In genomic region chr11:31106963-31107576, GRCh38 we compare ENCODE assay signal across 9 cellular contexts.
DNase-seq lines count a peak whose midpoint lies in the region; ATAC-seq and TF ChIP-seq lines count a peak whose summit lies in the region.
"Had no signal": no experiment of that assay in that cellular context is flagged by ENCODE, and none has a peak within 500 bp of the region (broad histone marks: within the 10 kb centered on the region; RNA-seq: fewer than 3 reads in every experiment).

No MANE protein-coding gene starts in this region.

- DNase-seq in Daoy (ENCODE audit: low read depth) (peak; percentile 11), HuH-7.5 (ENCODE audit: low spot score) (peak; percentile 35), OCI-M1 (lab: John Stamatoyannopoulos, UW) (peak; percentile 91), left cardiac atrium (peak; percentile 50), retinal pigment epithelial cell (ENCODE audit: low read depth) (peak; percentile 7)
- peak; percentile 75 for DNase-seq in activated naive CD4-positive, alpha-beta T cell treated with anti-CD3 and anti-CD28 coated beads for 36 hours

- no peak overlapping the region for H3K4me3 ChIP-seq in retinal pigment epithelial cell (ENCODE audit: low read length)

- ATAC-seq in GM21381 (IDR thresholded peaks at IDR 0.05; ENCODE audit: unreplicated experiment) (peak; percentile 86), left cardiac atrium (peak in 1 of 2 donors; percentile 39), HG03175 (IDR thresholded peaks at IDR 0.05; ENCODE audit: unreplicated experiment) (no peak)

- no peaks in the 10 kb centered on the region for H3K9me3 Mint-ChIP-seq in activated naive CD4-positive, alpha-beta T cell treated with anti-CD3 and anti-CD28 coated beads for 36 hours
- H3K9me3 Mint-ChIP-seq: central memory CD8-positive, alpha-beta T cell had no signal

- H3K36me3 Mint-ChIP-seq in activated naive CD4-positive, alpha-beta T cell treated with anti-CD3 and anti-CD28 coated beads for 36 hours (ENCODE audit: low read depth): no peaks in the 10 kb centered on the region

- H3K27ac Mint-ChIP-seq in activated naive CD4-positive, alpha-beta T cell treated with anti-CD3 and anti-CD28 coated beads for 36 hours: no peak overlapping the region

- intact Hi-C loops in activated naive CD4-positive, alpha-beta T cell treated with anti-CD3 and anti-CD28 coated beads for 36 hours (cut with micrococcal nuclease): loop anchor here (1.0 to 10.0 kb wide), 7 partner anchors 126 to 1190 kb away; no protein-coding TSS in a partner anchor
- intact Hi-C loops in left cardiac atrium (cut with DNase I): loop anchor here in 1 of 2 donors (5.0 kb wide), 1 partner anchor 1065 kb away; no protein-coding TSS in a partner anchor

- H3K27me3 Mint-ChIP-seq in activated naive CD4-positive, alpha-beta T cell treated with anti-CD3 and anti-CD28 coated beads for 36 hours (ENCODE audit: low read depth): peaks cover 2% of the 10 kb centered on the region
- H3K27me3 Mint-ChIP-seq: central memory CD8-positive, alpha-beta T cell had no signal

- H3K4me3 Mint-ChIP-seq in activated naive CD4-positive, alpha-beta T cell treated with anti-CD3 and anti-CD28 coated beads for 36 hours: no peak overlapping the region
- H3K4me3 Mint-ChIP-seq: central memory CD8-positive, alpha-beta T cell had no signal

- peak; percentile 82 for TF ChIP-seq CTCF in retinal pigment epithelial cell (conservative IDR thresholded peaks at IDR 0.05; ENCODE audit: low read depth, low read length)

- no peaks in the 10 kb centered on the region for H3K4me1 Mint-ChIP-seq in activated naive CD4-positive, alpha-beta T cell treated with anti-CD3 and anti-CD28 coated beads for 36 hours (ENCODE audit: low read depth)
- H3K4me1 Mint-ChIP-seq: central memory CD8-positive, alpha-beta T cell had no signal

- CTCF ChIA-PET in activated naive CD4-positive, alpha-beta T cell treated with anti-CD3 and anti-CD28 coated beads for 36 hours (lab: Charles Lee): interaction anchor here (0.5 to 1.9 kb wide), 15 partner anchors 10 to 1859 kb away, joined by 3 to 14 read pairs (median 3); no protein-coding TSS in a partner anchor

Comparison
In these comparisons a context has a peak if more than half of its experiments do, and no peak if none do; other contexts are left out.
1. DNase-seq: peak in every context shown above with its lines; median percentile 91 in OCI-M1; 75 in activated naive CD4-positive, alpha-beta T cell treated with anti-CD3 and anti-CD28 coated beads for 36 hours; 50 in left cardiac atrium; 35 in HuH-7.5; 11 in Daoy; 7 in retinal pigment epithelial cell.